8 cellular contexts compared by ENCODE assay signal in the genomic region with DNA sequence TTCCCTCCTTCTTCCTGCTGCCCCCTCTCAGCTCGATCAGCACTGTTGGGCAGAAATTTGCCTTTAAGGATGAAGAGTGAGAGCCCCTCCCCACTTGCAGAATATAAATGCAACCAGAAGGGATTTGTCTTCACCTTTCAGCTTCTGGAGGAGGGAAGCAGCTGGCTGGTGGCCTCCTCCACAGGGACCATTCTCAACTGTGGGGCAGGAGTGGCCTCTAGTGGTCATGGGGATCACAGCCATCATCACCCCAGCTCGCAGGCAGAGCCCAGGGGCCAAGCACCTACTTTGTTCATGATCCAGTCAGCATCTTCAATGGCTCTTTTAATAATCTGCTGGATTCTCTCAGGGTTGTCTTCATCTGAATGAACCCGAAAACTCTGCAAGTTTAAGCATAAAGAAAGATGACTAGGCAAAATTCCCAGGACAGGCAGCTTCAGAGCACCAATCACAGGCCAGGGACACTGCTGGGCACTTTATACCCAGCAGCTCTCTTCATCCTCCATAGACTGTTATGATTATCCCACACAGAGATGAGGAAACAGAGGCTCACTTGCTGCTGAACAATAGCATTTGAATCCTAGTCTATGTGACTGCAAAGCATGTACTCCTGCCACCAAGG. TPM values are rescaled to one million over a fixed set of nuclear protein-coding genes. Genes with fewer than 3 reads are reported as not detected.
DNase-seq lines count a peak whose midpoint lies in the region; ATAC-seq and TF ChIP-seq lines count a peak whose summit lies in the region.

No MANE protein-coding gene starts in this region.

- no peaks in the 10 kb centered on the region for H3K4me1 ChIP-seq in DND-41 (ENCODE audit: insufficient read depth, low read length)
- H3K4me1 ChIP-seq in lung (ENCODE audit: control insufficient read depth in 2 of 2, insufficient read depth in 2 of 2, low read length in 2 of 2), result no peaks in the 10 kb centered on the region

- H3K79me2 ChIP-seq in DND-41 (ENCODE audit: insufficient read depth, low read length), result no peaks in the 10 kb centered on the region

- intact Hi-C loops in dorsolateral prefrontal cortex (cut with DNase I), result loop anchor here (1.0 to 10.0 kb wide), 7 partner anchors 75 to 372 kb away; no protein-coding TSS in a partner anchor

- peaks cover 2% of the 10 kb centered on the region; the same call in 1 of the 2 replicates for H4K20me1 ChIP-seq in DND-41 (ENCODE audit: insufficient read depth, low read length)

- no peak overlapping the region for H3K27ac ChIP-seq in DND-41 (ENCODE audit: low read length)
- H3K27ac ChIP-seq in dorsolateral prefrontal cortex, result peak overlapping the region in 54 of 59 donors; percentile 24 to 87 (median 70)
- H3K27ac ChIP-seq in lung (ENCODE audit: low read depth in 1 of 2, low read length in 1 of 2), result no peak overlapping the region

- DNase-seq in DND-41 (peak; percentile 66), NCI-H526 treated with DMSO at 0.1 percent for 48 hours (lab: John Stamatoyannopoulos, UW) (peak; percentile 29), dorsolateral prefrontal cortex (peak; percentile 68 to 86 (median 80)), lung (ENCODE audit: low spot score) (peak; percentile 73)
- DNase-seq in activated CD4-positive, alpha-beta T cell treated with anti-CD3 and anti-CD28 coated beads, Interleukin-2, amount 50 U/mL, for 48 hours, result peak; percentile 76 to 82
- peak; percentile 11 to 30 for DNase-seq in stimulated activated CD8-positive, alpha-beta memory T cell treated with anti-CD3 and anti-CD28 coated beads, Interleukin-15, amount 100 ng/mL, for 4 hours (ENCODE audit: low read depth in 2 of 2)

- TF ChIP-seq CTCF in DND-41 (IDR thresholded peaks at IDR 0.05; ENCODE audit: borderline replicate concordance, extremely low read depth, low read length, poor library complexity, severe bottlenecking) (peak; percentile 83), dorsolateral prefrontal cortex (IDR thresholded peaks at IDR 0.05 in 54 of 56, conservative IDR thresholded peaks at IDR 0.05 in 2 of 56; ENCODE audit: low read depth in 1 of 56, partially characterized antibody in 56 of 56) (peak; percentile 40 to 97 (median 87)), lung (IDR thresholded peaks at IDR 0.05; ENCODE audit: control extremely low read depth, extremely low read depth) (peak; percentile 80)

- H3K4me3 ChIP-seq in DND-41 (ENCODE audit: low read depth in 1 of 2, low read length in 2 of 2) (no peak overlapping the region), dorsolateral prefrontal cortex (no peak overlapping the region), lung (no peak overlapping the region)

- no peak overlapping the region for H2AFZ ChIP-seq in DND-41 (ENCODE audit: low read depth, low read length)

- H3K4me2 ChIP-seq in DND-41 (ENCODE audit: insufficient read depth, low read length), result no peak overlapping the region

- H3K9me3 ChIP-seq in DND-41 (ENCODE audit: insufficient read depth, low read length, severe bottlenecking) (no peaks in the 10 kb centered on the region), lung (ENCODE audit: control insufficient read depth in 2 of 2, insufficient read depth in 1 of 2, low read length in 1 of 2) (no peaks in the 10 kb centered on the region)

- 32 to 35% methylated on average over 3 of the region's 3 CpGs for WGBS in lung, 2 donors

- no peaks in the 10 kb centered on the region for H3K36me3 ChIP-seq in DND-41 (ENCODE audit: insufficient read depth, low read length)
- H3K36me3 ChIP-seq in lung (ENCODE audit: control insufficient read depth in 2 of 2, insufficient read depth in 2 of 2, low read length in 2 of 2), result peaks cover 0 to 8% of the 10 kb centered on the region in 2 donors

- no peak overlapping the region for H3K9ac ChIP-seq in DND-41 (ENCODE audit: low read depth, low read length)

- H3K27me3 ChIP-seq in DND-41 (ENCODE audit: insufficient read depth, low read length, poor library complexity), result no peaks in the 10 kb centered on the region
- H3K27me3 ChIP-seq in dorsolateral prefrontal cortex, result no peaks in the 10 kb centered on the region
- no peaks in the 10 kb centered on the region for H3K27me3 ChIP-seq in lung (ENCODE audit: control insufficient read depth, insufficient read depth)

- ATAC-seq in DND-41 (ENCODE audit: insufficient read depth, low read depth) (peak; percentile 89), HG02852 (IDR thresholded peaks at IDR 0.05; ENCODE audit: unreplicated experiment) (peak; percentile 70), lung (ENCODE audit: insufficient read depth, low FRiP score) (peak; percentile 76), HG02623 (IDR thresholded peaks at IDR 0.05; ENCODE audit: unreplicated experiment) (no peak)

RNA-seq across cellular contexts. Expression of gene LYRM9, which starts 13.1 kb away (rescaled TPM):
- total RNA-seq in dorsolateral prefrontal cortex, result 10 to 100 TPM in 119 of 120 experiments, 1 to 10 TPM in 1; 9.1 to 68.0 (median 37.2) TPM
- total RNA-seq in lung, result 10 to 100 TPM in 1 of 2 donors, 1 to 10 TPM in 1; 7.0 to 15.3 TPM
- 1 to 10 TPM; 7.9 to 9.7 TPM for polyA plus RNA-seq in lung

Comparison
In these comparisons a context has a peak if more than half of its experiments do, and no peak if none do; other contexts are left out.
1. DNase-seq: peak in every context shown above with its lines; median percentile 80 in dorsolateral prefrontal cortex; 79 in activated CD4-positive, alpha-beta T cell treated with anti-CD3 and anti-CD28 coated beads, Interleukin-2, amount 50 U/mL, for 48 hours; 73 in lung; 66 in DND-41; 29 in NCI-H526 treated with DMSO at 0.1 percent for 48 hours; 20 in stimulated activated CD8-positive, alpha-beta memory T cell treated with anti-CD3 and anti-CD28 coated beads, Interleukin-15, amount 100 ng/mL, for 4 hours.
2. H3K27ac ChIP-seq: peak in dorsolateral prefrontal cortex (54 of 59); none in DND-41 (single experiment) and lung (0 of 2).
3. Peak in every context shown above with its lines, with median percentiles within 50 percentile points of each other: CTCF ChIP-seq.